ENCODE assay signal across 15 cellular contexts in the genomic region with DNA sequence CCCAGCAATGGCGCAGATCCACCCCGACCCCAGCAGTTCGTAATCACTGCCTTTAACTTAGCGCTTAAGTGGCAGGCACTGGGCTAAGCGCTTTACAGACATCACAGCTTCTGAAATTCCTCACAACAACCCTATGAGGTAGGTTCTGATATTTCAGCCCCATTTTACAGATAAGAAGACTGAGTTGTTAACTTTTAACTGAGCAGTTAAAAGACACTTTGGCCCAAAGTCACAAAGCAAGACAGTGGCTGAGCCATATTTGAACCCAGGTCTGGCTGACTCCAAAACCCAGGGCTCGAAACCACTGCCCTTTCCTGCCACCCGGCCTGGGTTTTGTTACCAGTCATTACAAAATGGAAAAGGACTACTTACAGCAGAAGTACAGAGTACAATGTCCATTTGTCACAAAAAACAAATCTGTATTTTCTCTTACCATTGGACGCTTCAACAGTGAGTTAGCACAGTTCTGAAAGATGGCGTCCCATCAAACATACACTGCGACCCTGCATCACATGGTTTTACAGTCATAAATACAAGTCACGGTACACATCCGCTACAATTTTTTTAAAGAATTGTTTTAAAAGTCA. TPM values are rescaled to one million over a fixed set of nuclear protein-coding genes. Genes with fewer than 3 reads are reported as not detected.
A peak's percentile ranks its signal among the peaks of the same experiment; 100 is the strongest.
DNase-seq lines count a peak whose midpoint lies in the region; ATAC-seq and TF ChIP-seq lines count a peak whose summit lies in the region.
"Had no signal": no experiment of that assay in that cellular context is flagged by ENCODE, and none has a peak within 500 bp of the region (broad histone marks: within the 10 kb centered on the region; RNA-seq: fewer than 3 reads in every experiment).

No MANE protein-coding gene starts in this region.

- peaks cover 87% of the 10 kb centered on the region for H3K4me1 ChIP-seq in Panc1 (ENCODE audit: control insufficient read depth, insufficient read depth, low read length)

- POLR2A ChIA-PET in Panc1 (lab: Charles Lee) = interaction anchor here (0.6 to 2.4 kb wide), 5 partner anchors 8 to 453 kb away, joined by 4 to 24 read pairs (median 5); no protein-coding TSS in a partner anchor

- peak overlapping the region; percentile 80 for H3K27ac ChIP-seq in Panc1 (ENCODE audit: low read length)
- H3K27ac ChIP-seq: upper lobe of right lung had no signal

- H3K36me3 Mint-ChIP-seq in T-helper 2 cell treated with Interferon-gamma antibody and Interleukin-4, amounts not matched to agents 5 μg/mL and 100 μg/mL, for 36 hours (ENCODE audit: low read depth) = peaks cover 91% of the 10 kb centered on the region
- peaks cover 100% of the 10 kb centered on the region for H3K36me3 Mint-ChIP-seq in effector memory CD8-positive, alpha-beta T cell (ENCODE audit: insufficient read depth)
- H3K36me3 Mint-ChIP-seq in progenitor cell of endocrine pancreas (ENCODE audit: insufficient read depth) = peaks cover 52% of the 10 kb centered on the region

- H3K9me3 ChIP-seq in Panc1 (ENCODE audit: control insufficient read depth, insufficient read depth, low read depth, low read length) = no peaks in the 10 kb centered on the region
- H3K9me3 ChIP-seq: upper lobe of right lung had no signal

- no peaks in the 10 kb centered on the region for H3K27me3 ChIP-seq in Panc1 (ENCODE audit: control insufficient read depth, insufficient read depth, low read length)
- H3K27me3 ChIP-seq: upper lobe of right lung had no signal

- CTCF ChIA-PET in Panc1 (lab: Charles Lee) = interaction anchor here (1.2 kb wide), 1 partner anchor 8 kb away, joined by 4 read pairs; the partner anchor contains the start of gene HNRNPL

- H3K4me3 ChIP-seq in Panc1 (ENCODE audit: low read depth in 2 of 2, low read length in 2 of 2) = no peak overlapping the region
- H3K4me3 ChIP-seq: skin epidermis, upper lobe of right lung had no signal

- in situ Hi-C loops in Panc1 (cut with HindIII; ENCODE audit: low pct_unique_long_range_greater_than_20kb, low sequenced_read_pairs) = loop anchor here (10.0 kb wide), 1 partner anchor 94 kb away; the partner anchor contains the start of genes MRPS12 and SARS2

- no peak for DNase-seq in T-helper 2 cell treated with Interferon-gamma antibody and Interleukin-4, amounts not matched to agents 5 μg/mL and 100 μg/mL, for 36 hours (ENCODE audit: low spot score)
- no peak for DNase-seq in T-helper 2 cell
- DNase-seq in Panc1 (ENCODE audit: low read depth, low spot score) = no peak
- DNase-seq in effector memory CD8-positive, alpha-beta T cell = no peak
- DNase-seq in progenitor cell of endocrine pancreas (ENCODE audit: low spot score, unreplicated experiment) = no peak
- no peak for DNase-seq in DMS53 (lab: John Stamatoyannopoulos, UW)
- DNase-seq in kidney glomerular epithelial cell (lab: John Stamatoyannopoulos, UW) = no peak
- DNase-seq: anterior cingulate cortex, DMS153, NCI-H2029 treated with DMSO at 0.1 percent for 48 hours, nephron progenitor cell, upper lobe of right lung had no signal

- peaks cover 93% of the 10 kb centered on the region for H3K36me3 ChIP-seq in Panc1 (ENCODE audit: control insufficient read depth, insufficient read depth, low read length)

- no TSS peak for BruUV-seq in Panc1 (replicated peaks; lab: Mats Ljungman, UMichigan)

- H3K27me3 Mint-ChIP-seq in T-helper 2 cell treated with Interferon-gamma antibody and Interleukin-4, amounts not matched to agents 5 μg/mL and 100 μg/mL, for 36 hours (ENCODE audit: low read depth) = no peaks in the 10 kb centered on the region
- H3K27me3 Mint-ChIP-seq in effector memory CD8-positive, alpha-beta T cell = no peaks in the 10 kb centered on the region
- no peaks in the 10 kb centered on the region for H3K27me3 Mint-ChIP-seq in progenitor cell of endocrine pancreas

- H3K4me3 Mint-ChIP-seq in T-helper 2 cell treated with Interferon-gamma antibody and Interleukin-4, amounts not matched to agents 5 μg/mL and 100 μg/mL, for 36 hours = peak overlapping the region; percentile 55
- peak overlapping the region; percentile 47 to 77 for H3K4me3 Mint-ChIP-seq in effector memory CD8-positive, alpha-beta T cell
- H3K4me3 Mint-ChIP-seq in progenitor cell of endocrine pancreas (ENCODE audit: low read depth) = no peak overlapping the region
- H3K4me3 Mint-ChIP-seq: nephron progenitor cell had no signal

- peak overlapping the region; percentile 73 for H3K27ac Mint-ChIP-seq in T-helper 2 cell treated with Interferon-gamma antibody and Interleukin-4, amounts not matched to agents 5 μg/mL and 100 μg/mL, for 36 hours
- peak overlapping the region; percentile 87 to 100 for H3K27ac Mint-ChIP-seq in effector memory CD8-positive, alpha-beta T cell
- peak overlapping the region; percentile 33 for H3K27ac Mint-ChIP-seq in progenitor cell of endocrine pancreas

- TF ChIP-seq CTCF in Panc1 (IDR thresholded peaks at IDR 0.05) = no peak
- no peak for TF ChIP-seq CTCF in progenitor cell of endocrine pancreas (IDR thresholded peaks at IDR 0.05; ENCODE audit: unreplicated experiment)

- intact Hi-C loops in Panc1 (cut with micrococcal nuclease; ENCODE audit: unreplicated experiment) = no loop called here

- ATAC-seq in Panc1 (no peak), HG02973 (IDR thresholded peaks at IDR 0.05; ENCODE audit: unreplicated experiment) (no peak)
- no peak for ATAC-seq in effector memory CD8-positive, alpha-beta T cell (replicated peaks)
- ATAC-seq: upper lobe of right lung had no signal

- H3K9me3 Mint-ChIP-seq in T-helper 2 cell treated with Interferon-gamma antibody and Interleukin-4, amounts not matched to agents 5 μg/mL and 100 μg/mL, for 36 hours = no peaks in the 10 kb centered on the region
- H3K9me3 Mint-ChIP-seq in effector memory CD8-positive, alpha-beta T cell = no peaks in the 10 kb centered on the region
- no peaks in the 10 kb centered on the region for H3K9me3 Mint-ChIP-seq in progenitor cell of endocrine pancreas (ENCODE audit: low read depth)
- H3K9me3 Mint-ChIP-seq: nephron progenitor cell had no signal

- H3K4me1 Mint-ChIP-seq in T-helper 2 cell treated with Interferon-gamma antibody and Interleukin-4, amounts not matched to agents 5 μg/mL and 100 μg/mL, for 36 hours (ENCODE audit: low read depth) = peaks cover 58% of the 10 kb centered on the region
- H3K4me1 Mint-ChIP-seq in effector memory CD8-positive, alpha-beta T cell (ENCODE audit: low read depth in 2 of 2) = peaks cover 50 to 51% of the 10 kb centered on the region in 2 donors
- peaks cover 15% of the 10 kb centered on the region for H3K4me1 Mint-ChIP-seq in progenitor cell of endocrine pancreas (ENCODE audit: low read depth)

RNA-seq across cellular contexts. Expression of gene HNRNPL, which starts 8.5 kb away (rescaled TPM):
- total RNA-seq in Panc1 (2021; ENCODE audit: unreplicated experiment) = 749 TPM
- 460 TPM for polyA plus RNA-seq in Panc1 (2012; ENCODE audit: insufficient read length)
- total RNA-seq in progenitor cell of endocrine pancreas = 444 and 461 TPM in 2 replicates

RNA-seq across cellular contexts. Expression of gene ECH1, which starts 9.7 kb away (rescaled TPM):
- 945 TPM for total RNA-seq in Panc1 (2021; ENCODE audit: unreplicated experiment)
- 2,203 TPM for polyA plus RNA-seq in Panc1 (2012; ENCODE audit: insufficient read length)
- 86.9 and 93.5 TPM in 2 replicates for total RNA-seq in progenitor cell of endocrine pancreas

RNA-seq across cellular contexts. Expression of gene LGALS4, which starts 28.5 kb away (rescaled TPM):
- total RNA-seq in Panc1 (2021; ENCODE audit: unreplicated experiment) (3.9 TPM), progenitor cell of endocrine pancreas (2.7 and 3.7 TPM in 2 replicates)
- 7.6 TPM for polyA plus RNA-seq in Panc1 (2012; ENCODE audit: insufficient read length)

RNA-seq across cellular contexts. Expression of gene RINL, which starts 36.8 kb away (rescaled TPM):
- total RNA-seq in Panc1 (2021; ENCODE audit: unreplicated experiment) (1.3 TPM), progenitor cell of endocrine pancreas (2.6 and 3.0 TPM in 2 replicates)
- polyA plus RNA-seq in Panc1 (2012; ENCODE audit: insufficient read length) = 1.6 TPM

RNA-seq across cellular contexts. Expression of gene LGALS7B, which starts 52.3 kb away (rescaled TPM):
- total RNA-seq in Panc1 (2021; ENCODE audit: unreplicated experiment) (3.6 TPM), progenitor cell of endocrine pancreas (not detected in 2 replicates)
- polyA plus RNA-seq in Panc1 (2012; ENCODE audit: insufficient read length) = 8.1 TPM
- total RNA-seq: glomerular endothelial cell had no signal

Comparison
In these comparisons a context has a peak if more than half of its experiments do, and no peak if none do; other contexts are left out.
1. H3K27ac Mint-ChIP-seq: peak in every context shown above with its lines; median percentile 94 in effector memory CD8-positive, alpha-beta T cell; 73 in T-helper 2 cell treated with Interferon-gamma antibody and Interleukin-4, amounts not matched to agents 5 μg/mL and 100 μg/mL, for 36 hours; 33 in progenitor cell of endocrine pancreas.
2. RNA of gene ECH1, which starts 9.7 kb away (total RNA-seq): 945 TPM in Panc1 (single experiment); 86.9 to 93.5 TPM in progenitor cell of endocrine pancreas; every median in the first group is over 10 times any median in the second.